ENCODE assay signal across 26 cellular contexts in the genomic region with DNA sequence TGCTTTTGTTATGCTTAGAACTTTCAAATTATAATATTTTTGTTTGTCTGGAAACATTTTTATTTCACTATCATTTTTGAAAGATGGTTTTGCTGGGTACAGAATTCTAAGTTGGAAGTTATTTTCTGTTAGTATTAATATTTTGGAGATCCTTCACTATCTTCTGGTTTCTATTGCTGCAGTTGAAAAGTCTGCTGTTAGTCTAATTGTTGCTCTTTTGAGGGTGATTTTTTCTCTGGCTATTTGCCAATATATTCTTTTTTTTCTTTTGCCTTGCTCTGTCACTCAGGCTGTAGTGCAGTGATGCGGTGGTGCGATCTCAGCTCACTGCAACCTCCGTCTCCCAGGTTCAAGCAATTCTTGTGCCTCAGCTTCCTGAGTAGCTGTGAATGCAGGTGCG.
"Had no signal": no experiment of that assay in that cellular context is flagged by ENCODE, and none has a peak within 500 bp of the region (broad histone marks: within the 10 kb centered on the region; RNA-seq: fewer than 3 reads in every experiment).

No MANE protein-coding gene starts in this region.

- FAIRE-seq: kidney, pancreas, small intestine had no signal

- H3K4me1 ChIP-seq: left lung, lower lobe of right lung, pancreas, prostate gland, uterus had no signal

- H3K27me3 ChIP-seq: left lung, pancreas, sigmoid colon, spleen, tibial nerve, uterus had no signal

- H3K27ac ChIP-seq: left lung, lower lobe of right lung, pancreas, prostate gland, sigmoid colon, spleen, tibial nerve, uterus had no signal

- H3K27ac Mint-ChIP-seq: naive thymus-derived CD8-positive, alpha-beta T cell; nephron; stimulated activated memory B cell treated with anti-CD40 and anti-IgM and Interleukin-4, amounts not matched to agents 10 μg/mL and 1 μg/mL and 100 μg/mL, for 72 hours; stimulated activated naive CD8-positive, alpha-beta T cell treated with anti-CD3 and anti-CD28 coated beads, Interleukin-15, amount 100 ng/mL, for 72 hours; type B pancreatic cell had no signal

- H3K4me1 Mint-ChIP-seq: nephron; stimulated activated naive CD8-positive, alpha-beta T cell treated with anti-CD3 and anti-CD28 coated beads, Interleukin-15, amount 100 ng/mL, for 72 hours had no signal

- H3K27me3 Mint-ChIP-seq: naive thymus-derived CD8-positive, alpha-beta T cell; stimulated activated memory B cell treated with anti-CD40 and anti-IgM and Interleukin-4, amounts not matched to agents 10 μg/mL and 1 μg/mL and 100 μg/mL, for 72 hours; stimulated activated naive CD8-positive, alpha-beta T cell treated with anti-CD3 and anti-CD28 coated beads, Interleukin-15, amount 100 ng/mL, for 72 hours; type B pancreatic cell had no signal

- H3K4me3 Mint-ChIP-seq: naive thymus-derived CD8-positive, alpha-beta T cell; nephron; neural crest cell; stimulated activated memory B cell treated with anti-CD40 and anti-IgM and Interleukin-4, amounts not matched to agents 10 μg/mL and 1 μg/mL and 100 μg/mL, for 72 hours; stimulated activated naive CD8-positive, alpha-beta T cell treated with anti-CD3 and anti-CD28 coated beads, Interleukin-15, amount 100 ng/mL, for 72 hours; type B pancreatic cell had no signal

- H3K36me3 Mint-ChIP-seq: type B pancreatic cell had no signal

- DNase-seq: kidney; left colon; left lung; lower lobe of right lung; mammary epithelial cell; mesenchymal stem cell; naive thymus-derived CD8-positive, alpha-beta T cell; nucleus accumbens; pancreas; posterior cingulate gyrus; retina; right cardiac atrium; sigmoid colon; small intestine; spleen; stimulated activated CD4-positive, alpha-beta T cell treated with anti-CD3 and anti-CD28 coated beads, Interleukin-4, amount 100 ng/mL, for 24 hours; stimulated activated naive CD4-positive, alpha-beta T cell treated with Interleukin-2 at 50 U/mL for 16 hours; stimulated activated naive CD8-positive, alpha-beta T cell treated with anti-CD3 and anti-CD28 coated beads, Interleukin-15, amount 100 ng/mL, for 72 hours; substantia nigra; uterus had no signal

- H3K9me3 Mint-ChIP-seq: type B pancreatic cell had no signal

- H3K4me3 ChIP-seq: left lung, lower lobe of right lung, pancreas, prostate gland, sigmoid colon, spleen, tibial nerve, uterus had no signal

- H3K36me3 ChIP-seq: left lung, lower lobe of right lung, pancreas, prostate gland, sigmoid colon, spleen, uterus had no signal

- ATAC-seq: left colon; left lung; lower lobe of right lung; naive thymus-derived CD8-positive, alpha-beta T cell; pancreas; right cardiac atrium; stimulated activated memory B cell treated with anti-CD40 and anti-IgM and Interleukin-4, amounts not matched to agents 10 μg/mL and 1 μg/mL and 100 μg/mL, for 72 hours; stimulated activated naive CD8-positive, alpha-beta T cell treated with anti-CD3 and anti-CD28 coated beads, Interleukin-15, amount 100 ng/mL, for 72 hours had no signal

- H3K9me3 ChIP-seq: pancreas, prostate gland had no signal
